Comparison of ENCODE assay signal across 30 cellular contexts in the genomic region with DNA sequence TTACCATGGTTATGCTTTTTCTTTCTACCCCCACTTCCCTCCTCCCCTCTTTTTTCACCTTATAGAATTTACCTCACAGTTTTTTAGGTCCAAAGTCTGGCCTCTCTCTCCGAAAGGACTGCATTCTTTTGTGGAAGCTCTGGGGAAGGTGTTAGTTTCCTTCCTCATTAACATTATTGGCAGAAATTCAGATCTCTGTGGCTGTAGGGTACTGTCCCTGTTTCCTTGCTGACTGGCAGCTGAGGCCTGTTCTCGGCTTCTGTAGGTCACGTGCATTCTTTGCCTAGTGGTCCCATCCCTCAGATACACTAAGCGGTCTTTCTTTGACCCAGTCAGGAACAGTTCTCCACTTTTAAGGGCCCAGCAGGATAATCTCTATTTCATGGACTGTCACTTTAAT. TPM values are rescaled to one million over a fixed set of nuclear protein-coding genes. Genes with fewer than 3 reads are reported as not detected.
"Had no signal": no experiment of that assay in that cellular context is flagged by ENCODE, and none has a peak within 500 bp of the region (broad histone marks: within the 10 kb centered on the region; RNA-seq: fewer than 3 reads in every experiment).

No MANE protein-coding gene starts in this region.

- H3K36me3 ChIP-seq: gastrocnemius medialis, left ventricle myocardium inferior, ovary, right lobe of liver, transverse colon had no signal

- H3K36me3 Mint-ChIP-seq: natural killer cell treated with Interleukin-12 subunit alpha and Interleukin-12 subunit beta and Interleukin-15 and Interleukin-18, amount 100 ng/mL, for 72 hours; stimulated activated naive B cell treated with anti-CD40 and anti-IgM and Interleukin-4, amounts not matched to agents 10 μg/mL and 1 μg/mL and 100 μg/mL, for 72 hours had no signal

- H3K4me1 Mint-ChIP-seq: WTC11 had no signal

- H3K9me3 ChIP-seq: gastrocnemius medialis, left ventricle myocardium inferior, mucosa of descending colon, ovary, right lobe of liver, testis, transverse colon had no signal

- H3K27ac ChIP-seq: gastrocnemius medialis, left ventricle myocardium inferior, ovary, right lobe of liver, testis had no signal

- H3K9me3 Mint-ChIP-seq: activated naive CD4-positive, alpha-beta T cell treated with anti-CD3 and anti-CD28 coated beads for 36 hours; effector memory CD8-positive, alpha-beta T cell; natural killer cell treated with Interleukin-12 subunit alpha and Interleukin-12 subunit beta and Interleukin-15 and Interleukin-18, amount 100 ng/mL, for 72 hours had no signal

- H3K27me3 Mint-ChIP-seq: effector memory CD8-positive, alpha-beta T cell; natural killer cell treated with Interleukin-12 subunit alpha and Interleukin-12 subunit beta and Interleukin-15 and Interleukin-18, amount 100 ng/mL, for 72 hours; progenitor cell of endocrine pancreas; stimulated activated naive B cell treated with anti-CD40 and anti-IgM and Interleukin-4, amounts not matched to agents 10 μg/mL and 1 μg/mL and 100 μg/mL, for 72 hours had no signal

- H3K27me3 ChIP-seq: gastrocnemius medialis, ovary, right lobe of liver, testis, transverse colon had no signal

- DNase-seq: activated CD4-positive, alpha-beta T cell treated with anti-CD3 and anti-CD28 coated beads for 1 hour; activated CD8-positive, alpha-beta memory T cell treated with anti-CD3 and anti-CD28 coated beads for 24 hours; activated effector memory CD4-positive, alpha-beta T cell treated with Interleukin-2 at 50 U/mL for 16 hours; activated naive CD4-positive, alpha-beta T cell treated with anti-CD3 and anti-CD28 coated beads for 36 hours; amygdala; caudate nucleus; cortex of kidney; effector memory CD8-positive, alpha-beta T cell; erythroblast; gastrocnemius medialis; glutamatergic neuron; left ventricle myocardium inferior; ovary; right lobe of liver; stimulated activated naive B cell treated with anti-CD40 and anti-IgM and Interleukin-4, amounts not matched to agents 10 μg/mL and 1 μg/mL and 100 μg/mL, for 72 hours; testis; transverse colon had no signal

- ATAC-seq: effector memory CD8-positive, alpha-beta T cell; gastrocnemius medialis; mucosa of descending colon; natural killer cell treated with Interleukin-12 subunit alpha and Interleukin-12 subunit beta and Interleukin-15 and Interleukin-18, amount 100 ng/mL, for 72 hours; right lobe of liver; WTC11 had no signal

- H3K4me3 Mint-ChIP-seq: activated naive CD4-positive, alpha-beta T cell treated with anti-CD3 and anti-CD28 coated beads for 36 hours; effector memory CD8-positive, alpha-beta T cell; natural killer cell treated with Interleukin-12 subunit alpha and Interleukin-12 subunit beta and Interleukin-15 and Interleukin-18, amount 100 ng/mL, for 72 hours; stimulated activated naive B cell treated with anti-CD40 and anti-IgM and Interleukin-4, amounts not matched to agents 10 μg/mL and 1 μg/mL and 100 μg/mL, for 72 hours; WTC11 had no signal

- H3K4me1 ChIP-seq: gastrocnemius medialis, left ventricle myocardium inferior, right lobe of liver, testis had no signal

- FAIRE-seq: islet of Langerhans, TTC549 had no signal

- H3K4me3 ChIP-seq: gastrocnemius medialis, left ventricle myocardium inferior, lung, mucosa of descending colon, ovary, right lobe of liver, testis, transverse colon had no signal

- H3K27ac Mint-ChIP-seq: activated naive CD4-positive, alpha-beta T cell treated with anti-CD3 and anti-CD28 coated beads for 36 hours; effector memory CD8-positive, alpha-beta T cell; natural killer cell treated with Interleukin-12 subunit alpha and Interleukin-12 subunit beta and Interleukin-15 and Interleukin-18, amount 100 ng/mL, for 72 hours; progenitor cell of endocrine pancreas; stimulated activated naive B cell treated with anti-CD40 and anti-IgM and Interleukin-4, amounts not matched to agents 10 μg/mL and 1 μg/mL and 100 μg/mL, for 72 hours; WTC11 had no signal

RNA-seq across cellular contexts. Expression of gene RPS4Y2, which starts 25.5 kb away (rescaled TPM):
- total RNA-seq: activated naive CD4-positive, alpha-beta T cell treated with anti-CD3 and anti-CD28 coated beads for 36 hours; chondrocyte; gastrocnemius medialis; left ventricle myocardium inferior; lung; mesenteric fat pad; mucosa of descending colon; myocyte; natural killer cell treated with Interleukin-12 subunit alpha and Interleukin-12 subunit beta and Interleukin-15 and Interleukin-18, amount 100 ng/mL, for 72 hours; ovary; progenitor cell of endocrine pancreas; renal cortical epithelial cell; right lobe of liver; skeletal muscle tissue; transverse colon; urinary bladder; WTC11 had no signal
- polyA plus RNA-seq: lung, ovary, urinary bladder had no signal
